ENCODE assay signal across 19 cellular contexts in genomic region chr22:40250608-40251007, GRCh38.
DNase-seq lines count a peak whose midpoint lies in the region; ATAC-seq and TF ChIP-seq lines count a peak whose summit lies in the region.
"Had no signal": no experiment of that assay in that cellular context is flagged by ENCODE, and none has a peak within 500 bp of the region (broad histone marks: within the 10 kb centered on the region; RNA-seq: fewer than 3 reads in every experiment).

No MANE protein-coding gene starts in this region.

- H3K27ac ChIP-seq in neural progenitor cell: peak overlapping the region; percentile 51
- H3K27ac ChIP-seq: neutrophil, uterus, WERI-Rb-1 had no signal

- H2AFZ ChIP-seq in neural progenitor cell (replicated peaks): no peak overlapping the region

- H3K27me3 Mint-ChIP-seq in activated T-cell treated with anti-CD3 and anti-CD28 coated beads, Interleukin-2, amount 50 U/mL, for 4 hours (ENCODE audit: low read depth): no peaks in the 10 kb centered on the region
- H3K27me3 Mint-ChIP-seq in activated T-helper 1 cell treated with anti-CD3 and anti-CD28 coated beads, Interleukin-12 subunit alpha, Interleukin-12 subunit beta, Interleukin-2, Interleukin-4 antibody, amounts not matched to agents 30 ng/mL and 10 ng/mL and 1 ng/mL, durations not matched to agents 14 hours and 24 hours and 36 hours (ENCODE audit: insufficient read depth): no peaks in the 10 kb centered on the region
- peaks cover under 1% of the 10 kb centered on the region for H3K27me3 Mint-ChIP-seq in neural progenitor cell (ENCODE audit: insufficient read depth, low read depth)

- intact Hi-C loops in activated T-helper 1 cell treated with anti-CD3 and anti-CD28 coated beads, Interleukin-12 subunit alpha, Interleukin-12 subunit beta, Interleukin-2, Interleukin-4 antibody, amounts not matched to agents 30 ng/mL and 10 ng/mL and 1 ng/mL, durations not matched to agents 14 hours and 24 hours and 36 hours (cut with micrococcal nuclease): loop anchor here (1.0 to 5.0 kb wide), 6 partner anchors 8 to 74 kb away; partner anchors contain the start of gene TNRC6B
- intact Hi-C loops in Right ventricle myocardium superior (cut with DNase I): no loop called here

- peaks cover 96% of the 10 kb centered on the region for H3K79me2 ChIP-seq in neural progenitor cell (ENCODE audit: low read depth)

- H4K20me1 ChIP-seq in neural progenitor cell (ENCODE audit: low read depth): peaks cover 87% of the 10 kb centered on the region

- H3K4me2 ChIP-seq in neural progenitor cell: no peak overlapping the region

- no peak overlapping the region for H3K4me3 Mint-ChIP-seq in activated T-cell treated with anti-CD3 and anti-CD28 coated beads, Interleukin-2, amount 50 U/mL, for 4 hours
- H3K4me3 Mint-ChIP-seq in activated T-helper 1 cell treated with anti-CD3 and anti-CD28 coated beads, Interleukin-12 subunit alpha, Interleukin-12 subunit beta, Interleukin-2, Interleukin-4 antibody, amounts not matched to agents 30 ng/mL and 10 ng/mL and 1 ng/mL, durations not matched to agents 14 hours and 24 hours and 36 hours: no peak overlapping the region
- H3K4me3 Mint-ChIP-seq in neural progenitor cell: no peak overlapping the region
- H3K4me3 Mint-ChIP-seq: T-helper 1 cell treated with Interleukin-12 subunit alpha and Interleukin-12 subunit beta and Interleukin-4 antibody, amounts not matched to agents 30 μg/mL and 1 μg/mL, for 36 hours had no signal

- no peak overlapping the region for H3K9ac ChIP-seq in neural progenitor cell

- H3K36me3 Mint-ChIP-seq in activated T-cell treated with anti-CD3 and anti-CD28 coated beads, Interleukin-2, amount 50 U/mL, for 4 hours (ENCODE audit: insufficient read depth): peaks cover 18% of the 10 kb centered on the region
- H3K36me3 Mint-ChIP-seq in activated T-helper 1 cell treated with anti-CD3 and anti-CD28 coated beads, Interleukin-12 subunit alpha, Interleukin-12 subunit beta, Interleukin-2, Interleukin-4 antibody, amounts not matched to agents 30 ng/mL and 10 ng/mL and 1 ng/mL, durations not matched to agents 14 hours and 24 hours and 36 hours (ENCODE audit: low read depth): peaks cover 26% of the 10 kb centered on the region
- peaks cover 39% of the 10 kb centered on the region for H3K36me3 Mint-ChIP-seq in neural progenitor cell

- peaks cover 76% of the 10 kb centered on the region for H3K4me1 Mint-ChIP-seq in activated T-cell treated with anti-CD3 and anti-CD28 coated beads, Interleukin-2, amount 50 U/mL, for 4 hours (ENCODE audit: low read depth)
- H3K4me1 Mint-ChIP-seq in activated T-helper 1 cell treated with anti-CD3 and anti-CD28 coated beads, Interleukin-12 subunit alpha, Interleukin-12 subunit beta, Interleukin-2, Interleukin-4 antibody, amounts not matched to agents 30 ng/mL and 10 ng/mL and 1 ng/mL, durations not matched to agents 14 hours and 24 hours and 36 hours (ENCODE audit: low read depth): peaks cover 58% of the 10 kb centered on the region
- H3K4me1 Mint-ChIP-seq in neural progenitor cell: peaks cover 25% of the 10 kb centered on the region

- H3K9me3 Mint-ChIP-seq in activated T-cell treated with anti-CD3 and anti-CD28 coated beads, Interleukin-2, amount 50 U/mL, for 4 hours: no peaks in the 10 kb centered on the region
- no peaks in the 10 kb centered on the region for H3K9me3 Mint-ChIP-seq in activated T-helper 1 cell treated with anti-CD3 and anti-CD28 coated beads, Interleukin-12 subunit alpha, Interleukin-12 subunit beta, Interleukin-2, Interleukin-4 antibody, amounts not matched to agents 30 ng/mL and 10 ng/mL and 1 ng/mL, durations not matched to agents 14 hours and 24 hours and 36 hours
- no peaks in the 10 kb centered on the region for H3K9me3 Mint-ChIP-seq in neural progenitor cell
- H3K9me3 Mint-ChIP-seq: T-helper 1 cell treated with Interleukin-12 subunit alpha and Interleukin-12 subunit beta and Interleukin-4 antibody, amounts not matched to agents 30 μg/mL and 1 μg/mL, for 36 hours had no signal

- no peaks in the 10 kb centered on the region for H3K36me3 ChIP-seq in neural progenitor cell
- H3K36me3 ChIP-seq: uterus had no signal

- no peak for TF ChIP-seq CTCF in neural progenitor cell (IDR thresholded peaks at IDR 0.05)

- H3K4me3 ChIP-seq in neural progenitor cell: no peak overlapping the region
- H3K4me3 ChIP-seq: mucosa of descending colon, uterus had no signal

- H3F3A ChIP-seq in neural progenitor cell (ENCODE audit: low read depth): peaks cover 2% of the 10 kb centered on the region

- H3K9me3 ChIP-seq in neural progenitor cell (ENCODE audit: low read depth): no peaks in the 10 kb centered on the region
- H3K9me3 ChIP-seq: mucosa of descending colon, neutrophil, uterus had no signal

- no peak for DNase-seq in activated T-cell treated with anti-CD3 and anti-CD28 coated beads, Interleukin-2, amount 50 U/mL, for 4 hours
- no peak for DNase-seq in activated T-cell treated with anti-CD3 and anti-CD28 coated beads for 4 hours
- no peak for DNase-seq in activated T-helper 1 cell treated with anti-CD3 and anti-CD28 coated beads, Interleukin-12 subunit alpha, Interleukin-12 subunit beta, Interleukin-2, Interleukin-4 antibody, amounts not matched to agents 30 ng/mL and 10 ng/mL and 1 ng/mL, durations not matched to agents 14 hours and 24 hours and 36 hours (ENCODE audit: low spot score)
- no peak for DNase-seq in neural progenitor cell (ENCODE audit: low spot score)
- no peak for DNase-seq in Right ventricle myocardium superior
- DNase-seq in DMS79 treated with DMSO at 0.1 percent for 48 hours (lab: John Stamatoyannopoulos, UW): no peak
- DNase-seq: amniotic stem cell, DND-41, mucosa of descending colon, NCI-H1092, NCI-H748 treated with DMSO at 0.1 percent for 48 hours, uterus, WERI-Rb-1 had no signal

- peaks cover 18% of the 10 kb centered on the region for H3K4me1 ChIP-seq in neural progenitor cell
- H3K4me1 ChIP-seq: uterus had no signal

- ATAC-seq in activated T-cell treated with anti-CD3 and anti-CD28 coated beads, Interleukin-2, amount 50 U/mL, for 4 hours: peak; percentile 78 to 84
- ATAC-seq in GM18907 (IDR thresholded peaks at IDR 0.05; ENCODE audit: unreplicated experiment): peak; percentile 42
- ATAC-seq in HG03196 (IDR thresholded peaks at IDR 0.05; ENCODE audit: unreplicated experiment): no peak
- ATAC-seq in Right ventricle myocardium superior (ENCODE audit: poor library complexity): no peak
- ATAC-seq: esophagus mucosa, left lobe of liver, mucosa of descending colon had no signal

- no peaks in the 10 kb centered on the region for H3K27me3 ChIP-seq in neural progenitor cell
- H3K27me3 ChIP-seq: neutrophil, uterus had no signal

- peak overlapping the region; percentile 10 for H3K27ac Mint-ChIP-seq in activated T-helper 1 cell treated with anti-CD3 and anti-CD28 coated beads, Interleukin-12 subunit alpha, Interleukin-12 subunit beta, Interleukin-2, Interleukin-4 antibody, amounts not matched to agents 30 ng/mL and 10 ng/mL and 1 ng/mL, durations not matched to agents 14 hours and 24 hours and 36 hours
- no peak overlapping the region for H3K27ac Mint-ChIP-seq in neural progenitor cell
- H3K27ac Mint-ChIP-seq: T-helper 1 cell treated with Interleukin-12 subunit alpha and Interleukin-12 subunit beta and Interleukin-4 antibody, amounts not matched to agents 30 μg/mL and 1 μg/mL, for 36 hours had no signal

Comparison
In these comparisons a context has a peak if more than half of its experiments do, and no peak if none do; other contexts are left out.
1. ATAC-seq: peak in activated T-cell treated with anti-CD3 and anti-CD28 coated beads, Interleukin-2, amount 50 U/mL, for 4 hours (2 of 2) and GM18907 (single experiment); none in HG03196 (single experiment) and Right ventricle myocardium superior (single experiment).